Comparison of ENCODE assay signal across 23 cellular contexts in the genomic region with DNA sequence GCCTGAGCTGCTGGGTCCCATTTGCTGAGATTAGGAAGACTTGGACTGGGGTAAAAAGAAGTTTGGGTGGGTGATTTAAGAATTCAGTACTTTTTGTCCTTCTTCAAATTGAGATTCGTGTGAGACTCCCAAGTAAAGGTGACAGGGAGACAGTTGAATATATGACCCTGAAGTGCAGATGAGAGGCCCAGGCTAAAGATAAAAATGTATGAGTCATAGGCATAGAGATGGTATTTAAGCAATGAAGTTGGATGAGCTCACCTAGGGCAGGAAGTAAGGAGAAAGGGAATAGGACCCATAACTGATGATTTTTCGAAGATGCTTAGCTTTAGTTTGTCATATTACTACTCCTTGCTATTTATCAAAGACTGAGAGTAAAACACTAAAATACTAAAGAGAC.
DNase-seq lines count a peak whose midpoint lies in the region; ATAC-seq and TF ChIP-seq lines count a peak whose summit lies in the region.
"Had no signal": no experiment of that assay in that cellular context is flagged by ENCODE, and none has a peak within 500 bp of the region (broad histone marks: within the 10 kb centered on the region; RNA-seq: fewer than 3 reads in every experiment).

No MANE protein-coding gene starts in this region.

- ATAC-seq in HG03175 (IDR thresholded peaks at IDR 0.05; ENCODE audit: unreplicated experiment): no peak
- ATAC-seq: activated CD4-positive, CD25-positive, alpha-beta regulatory T cell treated with anti-CD3 and anti-CD28 coated beads, Interleukin-2, amount 50 U/mL, for 24 hours; body of pancreas; right cardiac atrium had no signal

- intact Hi-C loops in activated naive CD4-positive, alpha-beta T cell treated with anti-CD3 and anti-CD28 coated beads for 36 hours (cut with micrococcal nuclease): no loop called here
- intact Hi-C loops in posterior cingulate gyrus (cut with DNase I): no loop called here

- no peaks in the 10 kb centered on the region for H3K4me1 Mint-ChIP-seq in activated naive CD4-positive, alpha-beta T cell treated with anti-CD3 and anti-CD28 coated beads for 36 hours (ENCODE audit: low read depth)

- POLR2A ChIA-PET in RWPE1 (lab: Yijun Ruan, JAX; ENCODE audit: low non-redundant PET): no interaction called here

- H3K27ac ChIP-seq in GM23248 (no peak overlapping the region), RWPE1 (no peak overlapping the region)
- H3K27ac ChIP-seq: body of pancreas, colonic mucosa, KMS-11, Peyer's patch, upper lobe of left lung had no signal

- H3K4me1 ChIP-seq in GM23248 (ENCODE audit: insufficient read depth): no peaks in the 10 kb centered on the region
- H3K4me1 ChIP-seq: body of pancreas, colonic mucosa, Peyer's patch, upper lobe of left lung had no signal

- H4K20me1 ChIP-seq in GM23248 (ENCODE audit: insufficient read depth): no peaks in the 10 kb centered on the region

- H3K9ac ChIP-seq in GM23248: no peak overlapping the region
- H3K9ac ChIP-seq: KMS-11 had no signal

- H3K36me3 ChIP-seq in GM23248 (ENCODE audit: low read depth): no peaks in the 10 kb centered on the region
- H3K36me3 ChIP-seq: colonic mucosa, Peyer's patch, upper lobe of left lung had no signal

- TF ChIP-seq CTCF in RWPE1 (conservative IDR thresholded peaks at IDR 0.05; ENCODE audit: low read depth): no peak
- no peak for TF ChIP-seq CTCF in foreskin fibroblast (IDR thresholded peaks at IDR 0.05; ENCODE audit: low read depth, low read length)

- no peaks in the 10 kb centered on the region for H3K36me3 Mint-ChIP-seq in activated naive CD4-positive, alpha-beta T cell treated with anti-CD3 and anti-CD28 coated beads for 36 hours (ENCODE audit: low read depth)
- H3K36me3 Mint-ChIP-seq: activated naive CD8-positive, alpha-beta T cell had no signal

- in situ Hi-C loops in GM23248 (cut with MboI): no loop called here

- CTCF ChIA-PET in RWPE1 (lab: Yijun Ruan, JAX): interaction anchor here (0.6 kb wide), 1 partner anchor 9 kb away, joined by 5 read pairs; no protein-coding TSS in a partner anchor
- CTCF ChIA-PET in activated naive CD4-positive, alpha-beta T cell treated with anti-CD3 and anti-CD28 coated beads for 36 hours (lab: Charles Lee): no interaction called here

- H3K27me3 ChIP-seq in GM23248 (replicated peaks; ENCODE audit: insufficient read depth): peaks cover 7% of the 10 kb centered on the region; the same call in 1 of the 2 replicates
- H3K27me3 ChIP-seq: body of pancreas, colonic mucosa, Peyer's patch, upper lobe of left lung had no signal

- no peak overlapping the region for H2AFZ ChIP-seq in GM23248

- H3K4me3 Mint-ChIP-seq in activated naive CD4-positive, alpha-beta T cell treated with anti-CD3 and anti-CD28 coated beads for 36 hours: no peak overlapping the region
- H3K4me3 Mint-ChIP-seq: activated naive CD8-positive, alpha-beta T cell had no signal

- WGBS in GM23248 (ENCODE audit: low coverage in 1 of 2, low lambda C conversion rate in 2 of 2, missing lambda C conversion rate in 2 of 2), 2 experiments: 86 to 92% methylated on average over 2 of the region's 2 CpGs

- no peaks in the 10 kb centered on the region for H3K27me3 Mint-ChIP-seq in activated naive CD4-positive, alpha-beta T cell treated with anti-CD3 and anti-CD28 coated beads for 36 hours (ENCODE audit: low read depth)
- H3K27me3 Mint-ChIP-seq: activated naive CD8-positive, alpha-beta T cell had no signal

- no peaks in the 10 kb centered on the region for H3K9me3 Mint-ChIP-seq in activated naive CD4-positive, alpha-beta T cell treated with anti-CD3 and anti-CD28 coated beads for 36 hours

- no peaks in the 10 kb centered on the region for H3K9me2 ChIP-seq in GM23248 (ENCODE audit: insufficient read depth)

- no peaks in the 10 kb centered on the region for H3F3A ChIP-seq in GM23248 (ENCODE audit: insufficient read depth)

- DNase-seq in 8988T: peak; percentile 15
- peak; percentile 38 for DNase-seq in GM23248
- DNase-seq in RWPE1 (ENCODE audit: low spot score): peak; percentile 86
- DNase-seq in foreskin fibroblast: peak; percentile 3 to 11
- DNase-seq in activated naive CD4-positive, alpha-beta T cell treated with anti-CD3 and anti-CD28 coated beads for 36 hours: no peak
- DNase-seq in pons (ENCODE audit: low spot score): no peak
- DNase-seq in posterior cingulate gyrus: no peak
- DNase-seq: body of pancreas, C1 segment of cervical spinal cord, Calu3, colonic mucosa, islet precursor cell, NCI-H1048, NCI-H1930, NCI-H446, occipital lobe, Peyer's patch, right cardiac atrium, upper lobe of left lung had no signal

- H3K4me2 ChIP-seq in GM23248 (ENCODE audit: unreplicated experiment): no peak overlapping the region
- H3K4me2 ChIP-seq: KMS-11 had no signal

- no peaks in the 10 kb centered on the region for H3K9me3 ChIP-seq in GM23248 (ENCODE audit: low read depth)
- H3K9me3 ChIP-seq: body of pancreas, colonic mucosa, Peyer's patch, upper lobe of left lung had no signal

- H3K4me3 ChIP-seq in GM23248 (no peak overlapping the region), foreskin fibroblast (ENCODE audit: low read depth in 1 of 2, low read length in 2 of 2) (no peak overlapping the region)
- H3K4me3 ChIP-seq: body of pancreas, colonic mucosa, Peyer's patch, upper lobe of left lung had no signal

- H3K27ac Mint-ChIP-seq in activated naive CD4-positive, alpha-beta T cell treated with anti-CD3 and anti-CD28 coated beads for 36 hours: no peak overlapping the region
- H3K27ac Mint-ChIP-seq: activated naive CD8-positive, alpha-beta T cell had no signal

- no peaks in the 10 kb centered on the region for H3K79me2 ChIP-seq in GM23248 (ENCODE audit: insufficient read depth)

Comparison
In these comparisons a context has a peak if more than half of its experiments do, and no peak if none do; other contexts are left out.
1. DNase-seq: peak in 8988T (single experiment), GM23248 (single experiment), RWPE1 (single experiment) and foreskin fibroblast (2 of 2); none in activated naive CD4-positive, alpha-beta T cell treated with anti-CD3 and anti-CD28 coated beads for 36 hours (single experiment), pons (single experiment) and posterior cingulate gyrus (0 of 10).